27 cellular contexts compared by ENCODE assay signal in the genomic region with DNA sequence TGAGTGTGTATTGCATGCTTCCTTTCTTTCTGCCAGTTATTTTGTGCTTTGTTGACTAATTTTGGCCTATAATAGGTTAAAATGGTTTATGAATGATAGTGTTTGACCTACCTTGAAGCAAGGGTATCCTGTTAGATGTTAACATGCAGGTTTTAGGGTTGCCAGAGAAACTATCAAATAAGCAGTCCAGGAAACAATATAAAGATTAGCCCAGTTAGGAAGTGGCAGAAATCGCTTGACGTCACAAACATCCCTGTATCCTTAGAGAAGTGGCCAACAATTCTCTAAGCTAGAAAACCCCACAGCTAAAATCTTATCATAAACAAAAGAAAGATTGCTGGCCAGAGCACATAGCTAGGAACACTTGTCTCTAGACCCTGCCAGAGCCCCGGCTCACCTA.
"Had no signal": no experiment of that assay in that cellular context is flagged by ENCODE, and none has a peak within 500 bp of the region (broad histone marks: within the 10 kb centered on the region; RNA-seq: fewer than 3 reads in every experiment).

No MANE protein-coding gene starts in this region.

- H3K4me3 ChIP-seq: ascending aorta, cardiac muscle cell, esophagus muscularis mucosa, ovary, right lobe of liver, testis, transverse colon had no signal

- H3K27me3 ChIP-seq: ascending aorta, cardiac muscle cell, esophagus muscularis mucosa, foreskin keratinocyte, ovary, right lobe of liver, testis, transverse colon had no signal

- H3K27me3 Mint-ChIP-seq: activated naive CD8-positive, alpha-beta T cell treated with anti-CD3 and anti-CD28 coated beads, Interleukin-2, amount 10 ng/mL, durations not matched to agents 7 days and 5 days; brain; memory B cell; naive thymus-derived CD4-positive, alpha-beta T cell; progenitor cell of endocrine pancreas had no signal

- ATAC-seq: activated CD4-positive, CD25-positive, alpha-beta regulatory T cell treated with anti-CD3 and anti-CD28 coated beads, Interleukin-2, amount 50 U/mL, for 24 hours; foreskin keratinocyte; naive thymus-derived CD4-positive, alpha-beta T cell had no signal

- H3K36me3 ChIP-seq: ovary, right lobe of liver had no signal

- H3K4me3 Mint-ChIP-seq: activated naive CD8-positive, alpha-beta T cell treated with anti-CD3 and anti-CD28 coated beads, Interleukin-2, amount 10 ng/mL, durations not matched to agents 7 days and 5 days; brain; endodermal cell; memory B cell; naive thymus-derived CD4-positive, alpha-beta T cell; T-helper 1 cell treated with Interleukin-12 subunit alpha and Interleukin-12 subunit beta and Interleukin-4 antibody, amounts not matched to agents 30 μg/mL and 1 μg/mL, for 36 hours had no signal

- H3K4me1 ChIP-seq: ascending aorta, foreskin keratinocyte, right lobe of liver, testis, transverse colon had no signal

- H3K9me3 ChIP-seq: ascending aorta, esophagus muscularis mucosa, ovary, right lobe of liver, testis, transverse colon had no signal

- DNase-seq: activated CD4-positive, alpha-beta T cell treated with anti-CD3 and anti-CD28 coated beads for 48 hours; activated CD4-positive, alpha-beta T cell treated with anti-CD3 and anti-CD28 coated beads, Interleukin-2, amount 50 U/mL, for 48 hours; activated CD8-positive, alpha-beta memory T cell treated with anti-CD3 and anti-CD28 coated beads for 24 hours; activated effector memory CD4-positive, alpha-beta T cell treated with Interleukin-2 at 50 U/mL for 16 hours; activated naive CD4-positive, alpha-beta T cell treated with Interleukin-2 at 50 U/mL for 16 hours; activated naive CD8-positive, alpha-beta T cell treated with anti-CD3 and anti-CD28 coated beads, Interleukin-2, amount 10 ng/mL, durations not matched to agents 7 days and 5 days; cortex of kidney; endodermal cell; foreskin keratinocyte; midbrain; naive thymus-derived CD4-positive, alpha-beta T cell; ovary; right lobe of liver; stimulated activated CD4-positive, alpha-beta T cell treated with anti-CD3 and anti-CD28 coated beads, Interleukin-2, amount 100 ng/mL, for 48 hours; stimulated activated naive CD4-positive, alpha-beta T cell treated with Interleukin-2 at 50 U/mL for 16 hours; T1000; testis; transverse colon had no signal

- H3K9me3 Mint-ChIP-seq: activated naive CD8-positive, alpha-beta T cell treated with anti-CD3 and anti-CD28 coated beads, Interleukin-2, amount 10 ng/mL, durations not matched to agents 7 days and 5 days; endodermal cell; memory B cell; naive thymus-derived CD4-positive, alpha-beta T cell; T-helper 1 cell treated with Interleukin-12 subunit alpha and Interleukin-12 subunit beta and Interleukin-4 antibody, amounts not matched to agents 30 μg/mL and 1 μg/mL, for 36 hours had no signal

- H3K27ac Mint-ChIP-seq: activated naive CD8-positive, alpha-beta T cell treated with anti-CD3 and anti-CD28 coated beads, Interleukin-2, amount 10 ng/mL, durations not matched to agents 7 days and 5 days; endodermal cell; memory B cell; progenitor cell of endocrine pancreas; T-helper 1 cell treated with Interleukin-12 subunit alpha and Interleukin-12 subunit beta and Interleukin-4 antibody, amounts not matched to agents 30 μg/mL and 1 μg/mL, for 36 hours had no signal

- H3K27ac ChIP-seq: ascending aorta, cardiac muscle cell, esophagus muscularis mucosa, foreskin keratinocyte, ovary, right lobe of liver, testis, transverse colon, VCaP had no signal
